Comparison of ENCODE assay signal across 12 cellular contexts in genomic region chr15:51758645-51759044, GRCh38. TPM values are rescaled to one million over a fixed set of nuclear protein-coding genes. Genes with fewer than 3 reads are reported as not detected.
DNase-seq lines count a peak whose midpoint lies in the region; ATAC-seq, FAIRE-seq and TF ChIP-seq lines count a peak whose summit lies in the region.
"Had no signal": no experiment of that assay in that cellular context is flagged by ENCODE, and none has a peak within 500 bp of the region (broad histone marks: within the 10 kb centered on the region; RNA-seq: fewer than 3 reads in every experiment).

No MANE protein-coding gene starts in this region.

- no peaks in the 10 kb centered on the region for H3K9me3 ChIP-seq in pancreas
- no peaks in the 10 kb centered on the region for H3K9me3 ChIP-seq in upper lobe of right lung
- H3K9me3 ChIP-seq: tibial artery had no signal

- H3K4me3 ChIP-seq in pancreas (no peak overlapping the region), upper lobe of right lung (no peak overlapping the region)
- H3K4me3 ChIP-seq: tibial artery had no signal

- H3K27ac ChIP-seq in pancreas (no peak overlapping the region), upper lobe of right lung (no peak overlapping the region)
- H3K27ac ChIP-seq: tibial artery had no signal

- TF ChIP-seq CTCF in pancreas (IDR thresholded peaks at IDR 0.05) = no peak
- no peak for TF ChIP-seq CTCF in upper lobe of right lung (IDR thresholded peaks at IDR 0.05)

- ATAC-seq in pancreas = peak in 3 of 4 donors; percentile 51 to 57 (median 56)
- ATAC-seq in HG02623 (IDR thresholded peaks at IDR 0.05; ENCODE audit: unreplicated experiment) = no peak
- ATAC-seq in upper lobe of right lung = no peak

- H3K36me3 ChIP-seq in pancreas = no peaks in the 10 kb centered on the region
- H3K36me3 ChIP-seq in upper lobe of right lung = no peaks in the 10 kb centered on the region
- H3K36me3 ChIP-seq: tibial artery had no signal

- peak; percentile 62 for DNase-seq in Daoy (ENCODE audit: low read depth)
- DNase-seq in NCI-H82 treated with DMSO at 0.1 percent for 48 hours (lab: John Stamatoyannopoulos, UW; ENCODE audit: unreplicated experiment) = peak; percentile 55
- DNase-seq in fibroblast of peridontal ligament (ENCODE audit: extremely low read depth) = peak; percentile 60
- peak in 1 of 6 donors; percentile 24 for DNase-seq in pancreas
- no peak for DNase-seq in stimulated activated CD4-positive, alpha-beta T cell treated with anti-CD3 and anti-CD28 coated beads, Interleukin-4, amount 100 ng/mL, for 1 hour
- no peak for DNase-seq in upper lobe of right lung
- no peak for DNase-seq in activated CD8-positive, alpha-beta memory T cell treated with anti-CD3 and anti-CD28 coated beads, Interleukin-2, amount 50 U/mL, for 4 hours
- DNase-seq: activated CD4-positive, alpha-beta memory T cell treated with anti-CD3 and anti-CD28 coated beads for 36 hours; KG1 had no signal

- 76 to 90% methylated on average over 1 of the region's 1 CpG for WGBS in pancreas, 2 donors

- intact Hi-C loops in pancreas (cut with DNase I) = no loop called here
- intact Hi-C loops in upper lobe of right lung (cut with DNase I) = no loop called here

- FAIRE-seq in pancreas (lab: Jason Lieb, UNC) = no peak
- FAIRE-seq: RCC 7860 had no signal

- H3K4me1 ChIP-seq in pancreas (no peaks in the 10 kb centered on the region), upper lobe of right lung (peaks cover 7% of the 10 kb centered on the region)

- no peaks in the 10 kb centered on the region for H3K27me3 ChIP-seq in pancreas
- no peaks in the 10 kb centered on the region for H3K27me3 ChIP-seq in upper lobe of right lung
- H3K27me3 ChIP-seq: tibial artery had no signal

RNA-seq across cellular contexts. Expression of gene TMOD2, which starts 7.2 kb away (rescaled TPM):
- total RNA-seq in Daoy (2014; rRNA removed; shearing (Covaris generic)) = 8.7 and 15.5 TPM in 2 replicates
- 1 to 10 TPM; 1.9 to 6.8 (median 3.6) TPM for total RNA-seq in pancreas
- 1 to 10 TPM; 1.1 to 3.7 TPM for polyA plus RNA-seq in pancreas
- 16.1 TPM for total RNA-seq in upper lobe of right lung

RNA-seq across cellular contexts. Expression of gene LYSMD2, which starts 21.2 kb away (rescaled TPM):
- total RNA-seq in Daoy (2014; rRNA removed; shearing (Covaris generic)) = 60.3 and 61.0 TPM in 2 replicates
- total RNA-seq in pancreas = 1 to 10 TPM; 5.0 to 9.5 (median 6.3) TPM
- 10 to 100 TPM; 10.0 to 29.7 TPM for polyA plus RNA-seq in pancreas
- 20.6 TPM for total RNA-seq in upper lobe of right lung

Comparison
In these comparisons a context has a peak if more than half of its experiments do, and no peak if none do; other contexts are left out.
1. DNase-seq: peak in Daoy (single experiment), NCI-H82 treated with DMSO at 0.1 percent for 48 hours (single experiment) and fibroblast of peridontal ligament (single experiment); none in stimulated activated CD4-positive, alpha-beta T cell treated with anti-CD3 and anti-CD28 coated beads, Interleukin-4, amount 100 ng/mL, for 1 hour (single experiment), upper lobe of right lung (single experiment) and activated CD8-positive, alpha-beta memory T cell treated with anti-CD3 and anti-CD28 coated beads, Interleukin-2, amount 50 U/mL, for 4 hours (single experiment).
2. ATAC-seq: peak in pancreas (3 of 4); none in HG02623 (single experiment) and upper lobe of right lung (single experiment).